8 cellular contexts compared by ENCODE assay signal in the genomic region with DNA sequence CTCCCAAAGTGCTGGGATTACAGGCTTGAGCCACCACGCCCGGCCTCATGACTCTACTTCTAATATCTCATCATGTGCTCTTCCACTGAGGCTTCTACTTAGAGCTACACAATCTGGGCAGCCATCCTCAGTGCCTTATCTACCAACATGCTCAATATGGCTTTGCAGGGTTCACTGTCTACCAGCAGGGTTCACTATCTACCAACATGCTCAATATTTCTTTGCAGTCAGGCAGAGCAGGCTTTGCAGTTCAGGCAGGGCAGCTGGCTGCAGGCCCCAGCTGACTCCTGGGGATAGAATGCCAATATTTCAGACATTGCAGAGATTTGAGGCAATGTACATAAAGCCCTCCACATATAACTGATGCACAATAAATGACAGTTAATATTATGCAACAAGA. TPM values are rescaled to one million over a fixed set of nuclear protein-coding genes. Genes with fewer than 3 reads are reported as not detected.
DNase-seq lines count a peak whose midpoint lies in the region; ATAC-seq and TF ChIP-seq lines count a peak whose summit lies in the region.

No MANE protein-coding gene starts in this region.

- H3K36me3 ChIP-seq in sigmoid colon: peaks cover 7 to 97% (median 24%) of the 10 kb centered on the region in 4 donors

- TF ChIP-seq CTCF in fibroblast of mammary gland (conservative IDR thresholded peaks at IDR 0.05; ENCODE audit: control insufficient read depth, insufficient read depth, low read depth, low read length) (peak; percentile 55), sigmoid colon (IDR thresholded peaks at IDR 0.05) (peak in 1 of 4 experiments; percentile 28)

- no peaks in the 10 kb centered on the region for H3K9me3 ChIP-seq in sigmoid colon

- intact Hi-C loops in sigmoid colon (cut with DNase I): no loop called here

- DNase-seq in DMS53 treated with DMSO at 0.1 percent for 48 hours (lab: John Stamatoyannopoulos, UW; ENCODE audit: unreplicated experiment): peak; percentile 38
- DNase-seq in HCEC 1CT: peak; percentile 33
- DNase-seq in RKO (ENCODE audit: low spot score): peak; percentile 62
- peak; percentile 57 for DNase-seq in fibroblast of mammary gland (ENCODE audit: low read depth)
- peak; percentile 65 for DNase-seq in renal cortical epithelial cell (ENCODE audit: low read depth)
- no peak for DNase-seq in sigmoid colon
- no peak for DNase-seq in activated effector memory CD4-positive, alpha-beta T cell treated with Interleukin-2 at 50 U/mL for 16 hours

- 92 to 94% methylated on average over 2 of the region's 2 CpGs for WGBS in sigmoid colon, 2 donors

- no peaks in the 10 kb centered on the region for H3K27me3 ChIP-seq in sigmoid colon

- no peak overlapping the region for H3K27ac ChIP-seq in sigmoid colon

- no peak overlapping the region for H3K4me3 ChIP-seq in fibroblast of mammary gland (ENCODE audit: control insufficient read depth, low read depth, low read length)
- H3K4me3 ChIP-seq in sigmoid colon: no peak overlapping the region

- ATAC-seq in GM18861 (IDR thresholded peaks at IDR 0.05; ENCODE audit: unreplicated experiment): no peak

- no peak for TF ChIP-seq POLR2A in sigmoid colon (IDR thresholded peaks at IDR 0.05)

- no peak for TF ChIP-seq EP300 in sigmoid colon (IDR thresholded peaks at IDR 0.05)

- H3K4me1 ChIP-seq in sigmoid colon: no peaks in the 10 kb centered on the region

RNA-seq across cellular contexts. Expression of a gene that starts 47.5 kb away (rescaled TPM):
- total RNA-seq in renal cortical epithelial cell (29.2 and 189 TPM in 2 replicates), sigmoid colon (100 to 1,000 TPM in 2 of 4 donors, 10 to 100 TPM in 2; 67.6 to 123 (median 101) TPM)
- polyA plus RNA-seq in sigmoid colon: 1 to 10 TPM; 1.4 to 7.3 (median 4.2) TPM

Comparison
In these comparisons a context has a peak if more than half of its experiments do, and no peak if none do; other contexts are left out.
1. DNase-seq: peak in DMS53 treated with DMSO at 0.1 percent for 48 hours (single experiment), HCEC 1CT (single experiment), RKO (single experiment), fibroblast of mammary gland (single experiment) and renal cortical epithelial cell (single experiment); none in sigmoid colon (single experiment) and activated effector memory CD4-positive, alpha-beta T cell treated with Interleukin-2 at 50 U/mL for 16 hours (single experiment).